In genomic region chr9:82532504-82532903, GRCh38 we compare ENCODE assay signal across 11 cellular contexts.
DNase-seq lines count a peak whose midpoint lies in the region; ATAC-seq, FAIRE-seq and TF ChIP-seq lines count a peak whose summit lies in the region.
"Had no signal": no experiment of that assay in that cellular context is flagged by ENCODE, and none has a peak within 500 bp of the region (broad histone marks: within the 10 kb centered on the region; RNA-seq: fewer than 3 reads in every experiment).

No MANE protein-coding gene starts in this region.

- H3K9me3 Mint-ChIP-seq in activated CD8-positive, alpha-beta T cell treated with anti-CD3 and anti-CD28 coated beads for 36 hours: peaks cover 7% of the 10 kb centered on the region

- H3K27ac Mint-ChIP-seq in activated CD8-positive, alpha-beta T cell treated with anti-CD3 and anti-CD28 coated beads for 36 hours: no peak overlapping the region
- H3K27ac Mint-ChIP-seq: B cell had no signal

- POLR2A ChIA-PET in activated CD8-positive, alpha-beta T cell treated with anti-CD3 and anti-CD28 coated beads for 36 hours (lab: Charles Lee): no interaction called here

- no peak overlapping the region for H3K27ac ChIP-seq in small intestine (ENCODE audit: low read depth in 1 of 2, low read length in 1 of 2)

- FAIRE-seq in small intestine (lab: Jason Lieb, UNC): no peak

- no peaks in the 10 kb centered on the region for H3K36me3 Mint-ChIP-seq in activated CD8-positive, alpha-beta T cell treated with anti-CD3 and anti-CD28 coated beads for 36 hours (ENCODE audit: low read depth)

- H3K4me3 ChIP-seq in small intestine (ENCODE audit: low read depth in 1 of 2, low read length in 2 of 2): no peak overlapping the region

- no peaks in the 10 kb centered on the region for H3K4me1 ChIP-seq in small intestine (ENCODE audit: control insufficient read depth in 2 of 2, insufficient read depth in 1 of 2, low read depth in 1 of 2, low read length in 1 of 2)

- ATAC-seq in esophagus mucosa (peak; percentile 65), HG03095 (IDR thresholded peaks at IDR 0.05; ENCODE audit: unreplicated experiment) (no peak), GM18498 (IDR thresholded peaks at IDR 0.05; ENCODE audit: unreplicated experiment) (no peak)
- ATAC-seq in activated CD8-positive, alpha-beta T cell treated with anti-CD3 and anti-CD28 coated beads for 36 hours: no peak

- H3K27me3 Mint-ChIP-seq in activated CD8-positive, alpha-beta T cell treated with anti-CD3 and anti-CD28 coated beads for 36 hours: no peaks in the 10 kb centered on the region
- H3K27me3 Mint-ChIP-seq: B cell had no signal

- H3K27me3 ChIP-seq in small intestine (ENCODE audit: control insufficient read depth in 2 of 2, insufficient read depth in 2 of 2, low read length in 2 of 2): no peaks in the 10 kb centered on the region

- H3K4me3 Mint-ChIP-seq in activated CD8-positive, alpha-beta T cell treated with anti-CD3 and anti-CD28 coated beads for 36 hours: no peak overlapping the region
- H3K4me3 Mint-ChIP-seq: B cell had no signal

- no peaks in the 10 kb centered on the region for H3K36me3 ChIP-seq in small intestine (ENCODE audit: control insufficient read depth in 2 of 2, insufficient read depth in 2 of 2, low read length in 2 of 2)

- H3K9me3 ChIP-seq in small intestine (ENCODE audit: control insufficient read depth, low read depth): no peaks in the 10 kb centered on the region

- CTCF ChIA-PET in activated CD8-positive, alpha-beta T cell treated with anti-CD3 and anti-CD28 coated beads for 36 hours (lab: Charles Lee): interaction anchor here (1.6 kb wide), 1 partner anchor 21 kb away, joined by 4 read pairs; no protein-coding TSS in a partner anchor

- TF ChIP-seq CTCF in activated CD8-positive, alpha-beta T cell treated with anti-CD3 and anti-CD28 coated beads for 36 hours (IDR thresholded peaks at IDR 0.05): no peak

- DNase-seq in NCI-H2196 treated with DMSO at 0.1 percent for 48 hours (lab: John Stamatoyannopoulos, UW; ENCODE audit: unreplicated experiment) (peak; percentile 17), NCI-H2196 (lab: John Stamatoyannopoulos, UW; ENCODE audit: unreplicated experiment) (no peak), NCI-H748 treated with DMSO at 0.1 percent for 48 hours (lab: John Stamatoyannopoulos, UW) (peak; percentile 33), small intestine (peak; percentile 8)
- no peak for DNase-seq in activated CD8-positive, alpha-beta T cell treated with anti-CD3 and anti-CD28 coated beads for 36 hours
- DNase-seq: activated CD4-positive, alpha-beta T cell treated with anti-CD3 and anti-CD28 coated beads, Interleukin-2, amount 50 U/mL, for 4 hours; NCI-H524 treated with DMSO at 0.1 percent for 48 hours had no signal

- 16 to 20% (median 19%) methylated on average over 2 of the region's 2 CpGs for WGBS in small intestine, 3 donors

- H3K4me1 Mint-ChIP-seq in activated CD8-positive, alpha-beta T cell treated with anti-CD3 and anti-CD28 coated beads for 36 hours (ENCODE audit: low read depth): no peaks in the 10 kb centered on the region
- H3K4me1 Mint-ChIP-seq: B cell had no signal

- intact Hi-C loops in activated CD8-positive, alpha-beta T cell treated with anti-CD3 and anti-CD28 coated beads for 36 hours (cut with micrococcal nuclease): no loop called here

Comparison
In these comparisons a context has a peak if more than half of its experiments do, and no peak if none do; other contexts are left out.
1. DNase-seq: peak in NCI-H2196 treated with DMSO at 0.1 percent for 48 hours (single experiment), NCI-H748 treated with DMSO at 0.1 percent for 48 hours (single experiment) and small intestine (single experiment); none in NCI-H2196 (single experiment) and activated CD8-positive, alpha-beta T cell treated with anti-CD3 and anti-CD28 coated beads for 36 hours (single experiment).